In the genomic region with DNA sequence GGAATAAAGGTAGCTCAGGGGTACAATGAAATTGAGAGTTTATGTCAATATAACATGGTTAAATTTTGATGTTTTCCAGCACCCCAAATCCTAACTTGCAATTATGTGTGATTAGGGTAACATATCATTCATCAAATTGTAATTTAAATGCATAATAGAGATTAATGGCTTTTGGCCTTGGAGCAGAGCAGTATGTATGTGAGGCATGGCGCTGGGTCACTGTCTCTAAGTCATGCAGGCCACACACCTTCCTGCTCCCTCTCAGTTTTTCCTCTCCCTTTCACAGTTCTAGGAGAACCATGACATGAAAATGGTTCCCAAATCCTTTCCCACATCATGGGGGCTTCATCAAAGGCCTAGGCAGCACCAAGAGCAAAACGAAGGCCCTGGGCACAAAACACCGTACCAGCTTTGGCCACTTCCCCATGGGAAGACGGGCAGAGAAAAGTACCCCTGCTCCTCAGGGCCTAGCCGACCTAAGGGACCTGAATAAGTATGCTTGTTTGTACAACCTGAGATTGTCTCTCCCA, we compare ENCODE assay signal across 22 cellular contexts.
"Had no signal": no experiment of that assay in that cellular context is flagged by ENCODE, and none has a peak within 500 bp of the region (broad histone marks: within the 10 kb centered on the region; RNA-seq: fewer than 3 reads in every experiment).

No MANE protein-coding gene starts in this region.

- H3K9me3 Mint-ChIP-seq: activated T-cell treated with anti-CD3 and anti-CD28 coated beads, Interleukin-2, amount 50 U/mL, for 24 hours; mesothelial cell of epicardium; naive thymus-derived CD4-positive, alpha-beta T cell; neural crest cell; stimulated activated naive CD8-positive, alpha-beta T cell treated with anti-CD3 and anti-CD28 coated beads, Interleukin-15, Interleukin-2, amounts not matched to agents 100 ng/mL and 50 ng/mL, for 24 hours had no signal

- DNase-seq: activated CD4-positive, alpha-beta T cell treated with anti-CD3 and anti-CD28 coated beads for 4 hours; activated CD4-positive, alpha-beta T cell treated with anti-CD3 and anti-CD28 coated beads, Interleukin-2, amount 50 U/mL, for 4 hours; activated CD8-positive, alpha-beta memory T cell treated with anti-CD3 and anti-CD28 coated beads, Interleukin-2, amount 50 U/mL, for 48 hours; activated T-cell treated with anti-CD3 and anti-CD28 coated beads, Interleukin-2, amount 50 U/mL, for 24 hours; anterior cingulate cortex; colonic mucosa; dorsolateral prefrontal cortex; effector memory CD4-positive, alpha-beta T cell; gastrocnemius medialis; glutamatergic neuron; mammary epithelial cell; naive thymus-derived CD4-positive, alpha-beta T cell; nucleus accumbens; right cardiac atrium; stimulated activated CD4-positive, alpha-beta T cell treated with anti-CD3 and anti-CD28 coated beads, Interleukin-2, amount 100 ng/mL, for 48 hours; T-helper 1 cell; upper lobe of left lung had no signal

- H3K36me3 Mint-ChIP-seq: mesothelial cell of epicardium had no signal

- H3K4me3 Mint-ChIP-seq: activated naive CD8-positive, alpha-beta T cell; activated T-cell treated with anti-CD3 and anti-CD28 coated beads, Interleukin-2, amount 50 U/mL, for 24 hours; mesothelial cell of epicardium; naive thymus-derived CD4-positive, alpha-beta T cell; neural crest cell; stimulated activated naive CD8-positive, alpha-beta T cell treated with anti-CD3 and anti-CD28 coated beads, Interleukin-15, Interleukin-2, amounts not matched to agents 100 ng/mL and 50 ng/mL, for 24 hours had no signal

- H3K9me3 ChIP-seq: colonic mucosa, gastrocnemius medialis, upper lobe of left lung, vagina had no signal

- ATAC-seq: gastrocnemius medialis; naive thymus-derived CD4-positive, alpha-beta T cell; right cardiac atrium had no signal

- H3K27me3 Mint-ChIP-seq: activated naive CD8-positive, alpha-beta T cell; activated T-cell treated with anti-CD3 and anti-CD28 coated beads, Interleukin-2, amount 50 U/mL, for 24 hours; naive thymus-derived CD4-positive, alpha-beta T cell; stimulated activated naive CD8-positive, alpha-beta T cell treated with anti-CD3 and anti-CD28 coated beads, Interleukin-15, Interleukin-2, amounts not matched to agents 100 ng/mL and 50 ng/mL, for 24 hours had no signal

- H3K27ac Mint-ChIP-seq: activated naive CD8-positive, alpha-beta T cell; activated T-cell treated with anti-CD3 and anti-CD28 coated beads, Interleukin-2, amount 50 U/mL, for 24 hours; mesothelial cell of epicardium; stimulated activated naive CD8-positive, alpha-beta T cell treated with anti-CD3 and anti-CD28 coated beads, Interleukin-15, Interleukin-2, amounts not matched to agents 100 ng/mL and 50 ng/mL, for 24 hours had no signal
